In the genomic region with DNA sequence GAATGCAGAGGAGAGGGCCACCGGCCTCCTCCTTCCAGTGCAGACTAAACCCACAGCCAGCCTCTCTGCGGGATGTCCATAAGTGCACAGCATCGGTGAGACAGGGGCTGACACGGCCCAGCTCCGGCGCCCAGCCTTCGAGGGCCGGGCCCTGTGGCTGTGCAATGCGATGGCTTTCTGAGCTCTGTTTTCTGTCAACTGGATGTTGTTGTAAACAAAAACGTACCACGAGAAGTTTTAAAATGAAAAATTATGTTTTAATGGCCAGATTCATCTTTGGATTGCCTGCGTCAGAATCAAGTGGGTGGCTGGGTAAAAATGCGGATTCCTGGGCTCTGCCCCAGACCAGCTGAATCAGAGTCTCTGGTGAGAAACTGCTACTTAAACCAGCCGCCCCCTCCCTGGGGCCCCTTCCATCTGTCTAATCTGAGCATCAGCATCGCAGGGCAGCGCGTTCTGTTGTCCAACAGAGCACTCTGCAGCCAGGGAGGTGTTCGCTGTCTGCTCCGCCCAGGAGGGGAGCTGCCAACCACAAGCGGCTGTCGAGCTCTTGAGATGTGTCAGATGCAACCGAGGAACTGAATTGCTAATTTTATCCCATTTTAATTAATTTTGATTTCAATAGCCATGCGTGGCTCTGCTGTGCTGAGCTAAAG, we compare ENCODE assay signal across 9 cellular contexts.
DNase-seq lines count a peak whose midpoint lies in the region; ATAC-seq and TF ChIP-seq lines count a peak whose summit lies in the region.
"Had no signal": no experiment of that assay in that cellular context is flagged by ENCODE, and none has a peak within 500 bp of the region (broad histone marks: within the 10 kb centered on the region; RNA-seq: fewer than 3 reads in every experiment).

No MANE protein-coding gene starts in this region.

- H3K9me3 Mint-ChIP-seq in endodermal cell = no peaks in the 10 kb centered on the region
- H3K9me3 Mint-ChIP-seq in natural killer cell = no peaks in the 10 kb centered on the region
- H3K9me3 Mint-ChIP-seq in activated T-helper 1 cell treated with anti-CD3 and anti-CD28 coated beads, Interleukin-12 subunit alpha, Interleukin-12 subunit beta, Interleukin-2, Interleukin-4 antibody, amounts not matched to agents 30 ng/mL and 10 ng/mL and 1 ng/mL, durations not matched to agents 14 hours and 24 hours and 36 hours = peaks cover 3% of the 10 kb centered on the region

- no peak overlapping the region for H3K9ac ChIP-seq in endodermal cell (ENCODE audit: extremely low read depth, low read length, poor library complexity, severe bottlenecking)

- H3K4me3 ChIP-seq in AG04449 (ENCODE audit: low read depth, low read length) = no peak overlapping the region
- H3K4me3 ChIP-seq in endodermal cell (ENCODE audit: low read length) = no peak overlapping the region

- intact Hi-C loops in natural killer cell (cut with micrococcal nuclease) = loop anchor here (10.0 kb wide), 1 partner anchor 493 kb away; no protein-coding TSS in a partner anchor
- intact Hi-C loops in activated T-helper 1 cell treated with anti-CD3 and anti-CD28 coated beads, Interleukin-12 subunit alpha, Interleukin-12 subunit beta, Interleukin-2, Interleukin-4 antibody, amounts not matched to agents 30 ng/mL and 10 ng/mL and 1 ng/mL, durations not matched to agents 14 hours and 24 hours and 36 hours (cut with micrococcal nuclease) = no loop called here

- no peaks in the 10 kb centered on the region for H3K27me3 ChIP-seq in endodermal cell (ENCODE audit: control insufficient read depth, insufficient read depth, low read length, poor library complexity, severe bottlenecking)

- H3K27me3 Mint-ChIP-seq in endodermal cell (ENCODE audit: insufficient read depth) (no peaks in the 10 kb centered on the region), natural killer cell (ENCODE audit: low read depth in 2 of 2) (peaks cover 0 to 4% of the 10 kb centered on the region in 2 donors)
- H3K27me3 Mint-ChIP-seq in activated T-helper 1 cell treated with anti-CD3 and anti-CD28 coated beads, Interleukin-12 subunit alpha, Interleukin-12 subunit beta, Interleukin-2, Interleukin-4 antibody, amounts not matched to agents 30 ng/mL and 10 ng/mL and 1 ng/mL, durations not matched to agents 14 hours and 24 hours and 36 hours (ENCODE audit: insufficient read depth) = no peaks in the 10 kb centered on the region

- H3K4me1 ChIP-seq in endodermal cell (ENCODE audit: control insufficient read depth, insufficient read depth, low read length) = no peaks in the 10 kb centered on the region

- H3K4me3 Mint-ChIP-seq in endodermal cell (no peak overlapping the region), natural killer cell (peak overlapping the region; percentile 51)
- no peak overlapping the region for H3K4me3 Mint-ChIP-seq in activated T-helper 1 cell treated with anti-CD3 and anti-CD28 coated beads, Interleukin-12 subunit alpha, Interleukin-12 subunit beta, Interleukin-2, Interleukin-4 antibody, amounts not matched to agents 30 ng/mL and 10 ng/mL and 1 ng/mL, durations not matched to agents 14 hours and 24 hours and 36 hours

- no peak overlapping the region for H3K27ac Mint-ChIP-seq in endodermal cell
- H3K27ac Mint-ChIP-seq in natural killer cell = peak overlapping the region; percentile 50 to 76
- no peak overlapping the region for H3K27ac Mint-ChIP-seq in activated T-helper 1 cell treated with anti-CD3 and anti-CD28 coated beads, Interleukin-12 subunit alpha, Interleukin-12 subunit beta, Interleukin-2, Interleukin-4 antibody, amounts not matched to agents 30 ng/mL and 10 ng/mL and 1 ng/mL, durations not matched to agents 14 hours and 24 hours and 36 hours

- TF ChIP-seq CTCF in AG04449 (IDR thresholded peaks at IDR 0.05; ENCODE audit: insufficient read depth, low read length, missing control alignments) (no peak), endodermal cell (conservative IDR thresholded peaks at IDR 0.05) (no peak), natural killer cell (IDR thresholded peaks at IDR 0.05) (no peak)

- peak overlapping the region; percentile 72 for H3K27ac ChIP-seq in endodermal cell (ENCODE audit: low read depth, low read length)

- H3K9me3 ChIP-seq in endodermal cell (ENCODE audit: control insufficient read depth, low read length) = no peaks in the 10 kb centered on the region

- WGBS in endodermal cell (ENCODE audit: insufficient coverage in 1 of 2, insufficient read length in 1 of 2), 2 experiments = 84 to 93% methylated on average over 18 to 23 of the region's 23 CpGs

- H3K36me3 Mint-ChIP-seq in endodermal cell (ENCODE audit: low read depth) (peaks cover 49% of the 10 kb centered on the region), natural killer cell (peaks cover 6% of the 10 kb centered on the region)
- H3K36me3 Mint-ChIP-seq in activated T-helper 1 cell treated with anti-CD3 and anti-CD28 coated beads, Interleukin-12 subunit alpha, Interleukin-12 subunit beta, Interleukin-2, Interleukin-4 antibody, amounts not matched to agents 30 ng/mL and 10 ng/mL and 1 ng/mL, durations not matched to agents 14 hours and 24 hours and 36 hours (ENCODE audit: low read depth) = peaks cover 18% of the 10 kb centered on the region

- DNase-seq in AG04449 (ENCODE audit: low read depth, low spot score) (peak; percentile 26), NCI-H446 treated with DMSO at 0.1 percent for 48 hours (lab: John Stamatoyannopoulos, UW) (peak; percentile 48), endodermal cell (no peak), natural killer cell (no peak), CD1c-positive myeloid dendritic cell (ENCODE audit: extremely low spot score) (no peak)
- DNase-seq in activated T-helper 1 cell treated with anti-CD3 and anti-CD28 coated beads, Interleukin-12 subunit alpha, Interleukin-12 subunit beta, Interleukin-2, Interleukin-4 antibody, amounts not matched to agents 30 ng/mL and 10 ng/mL and 1 ng/mL, durations not matched to agents 14 hours and 24 hours and 36 hours (ENCODE audit: low spot score) = no peak
- DNase-seq in stimulated activated naive CD4-positive, alpha-beta T cell (lab: John Stamatoyannopoulos, UW) = no peak
- DNase-seq: T-helper 1 cell had no signal

- CTCF ChIA-PET in AG04449 (lab: Yijun Ruan, JAX) = interaction anchor here (1.4 to 2.0 kb wide), 4 partner anchors 10 to 347 kb away, joined by 3 to 10 read pairs (median 4); no protein-coding TSS in a partner anchor

- H3K4me1 Mint-ChIP-seq in endodermal cell (no peaks in the 10 kb centered on the region), natural killer cell (peaks cover 56 to 82% of the 10 kb centered on the region in 2 donors)
- H3K4me1 Mint-ChIP-seq in activated T-helper 1 cell treated with anti-CD3 and anti-CD28 coated beads, Interleukin-12 subunit alpha, Interleukin-12 subunit beta, Interleukin-2, Interleukin-4 antibody, amounts not matched to agents 30 ng/mL and 10 ng/mL and 1 ng/mL, durations not matched to agents 14 hours and 24 hours and 36 hours (ENCODE audit: low read depth) = no peaks in the 10 kb centered on the region

- peaks cover 43% of the 10 kb centered on the region for H3K36me3 ChIP-seq in endodermal cell (ENCODE audit: control insufficient read depth, insufficient read depth, low read length)

- POLR2A ChIA-PET in AG04449 (lab: Yijun Ruan, JAX) = interaction anchor here (0.6 to 1.4 kb wide), 3 partner anchors 13 to 39 kb away, joined by 3 to 5 read pairs (median 5); no protein-coding TSS in a partner anchor

- ATAC-seq in natural killer cell (peak in 2 of 3 donors; percentile 16 to 19), HG02852 (IDR thresholded peaks at IDR 0.05; ENCODE audit: unreplicated experiment) (no peak)

Comparison
In these comparisons a context has a peak if more than half of its experiments do, and no peak if none do; other contexts are left out.
1. DNase-seq: peak in AG04449 (single experiment) and NCI-H446 treated with DMSO at 0.1 percent for 48 hours (single experiment); none in endodermal cell (single experiment), natural killer cell (single experiment), activated T-helper 1 cell treated with anti-CD3 and anti-CD28 coated beads, Interleukin-12 subunit alpha, Interleukin-12 subunit beta, Interleukin-2, Interleukin-4 antibody, amounts not matched to agents 30 ng/mL and 10 ng/mL and 1 ng/mL, durations not matched to agents 14 hours and 24 hours and 36 hours (single experiment), stimulated activated naive CD4-positive, alpha-beta T cell (0 of 6) and CD1c-positive myeloid dendritic cell (single experiment).
2. H3K27ac Mint-ChIP-seq: peak in natural killer cell (2 of 2); none in endodermal cell (single experiment) and activated T-helper 1 cell treated with anti-CD3 and anti-CD28 coated beads, Interleukin-12 subunit alpha, Interleukin-12 subunit beta, Interleukin-2, Interleukin-4 antibody, amounts not matched to agents 30 ng/mL and 10 ng/mL and 1 ng/mL, durations not matched to agents 14 hours and 24 hours and 36 hours (single experiment).